ENCODE assay signal across 8 cellular contexts in genomic region chr12:132909030-132909368, GRCh38. TPM values are rescaled to one million over a fixed set of nuclear protein-coding genes. Genes with fewer than 3 reads are reported as not detected.
DNase-seq lines count a peak whose midpoint lies in the region; ATAC-seq and TF ChIP-seq lines count a peak whose summit lies in the region.

No MANE protein-coding gene starts in this region.

- CTCF ChIA-PET in CD4-positive, alpha-beta T cell (lab: Charles Lee) = no interaction called here

- 7 to 40% methylated on average over 8 to 22 of the region's 22 CpGs for WGBS in endodermal cell (ENCODE audit: insufficient coverage in 1 of 2, insufficient read length in 1 of 2), 2 experiments

- peaks cover 6% of the 10 kb centered on the region for H3K9me3 ChIP-seq in CD4-positive, alpha-beta T cell (ENCODE audit: control insufficient read depth, low read length)
- peaks cover 36% of the 10 kb centered on the region for H3K9me3 ChIP-seq in endodermal cell (ENCODE audit: control insufficient read depth, low read length)
- H3K9me3 ChIP-seq in neural progenitor cell (ENCODE audit: low read depth) = peaks cover 6% of the 10 kb centered on the region

- H3K4me1 Mint-ChIP-seq in CD4-positive, alpha-beta T cell (ENCODE audit: low read depth) = peaks cover 26% of the 10 kb centered on the region
- H3K4me1 Mint-ChIP-seq in endodermal cell = no peaks in the 10 kb centered on the region
- no peaks in the 10 kb centered on the region for H3K4me1 Mint-ChIP-seq in neural progenitor cell

- H3K36me3 Mint-ChIP-seq in CD4-positive, alpha-beta T cell (ENCODE audit: low read depth) = peaks cover 39% of the 10 kb centered on the region
- H3K36me3 Mint-ChIP-seq in endodermal cell (ENCODE audit: low read depth) = peaks cover 14% of the 10 kb centered on the region
- H3K36me3 Mint-ChIP-seq in neural progenitor cell = peaks cover 14% of the 10 kb centered on the region

- H3K4me3 ChIP-seq in LNCaP clone FGC (ENCODE audit: low read depth, low read length) = peak overlapping the region; percentile 71
- H3K4me3 ChIP-seq in endodermal cell (ENCODE audit: low read length) = peak overlapping the region; percentile 88
- peak overlapping the region; percentile 99 for H3K4me3 ChIP-seq in neural progenitor cell

- no peaks in the 10 kb centered on the region for H4K20me1 ChIP-seq in neural progenitor cell (ENCODE audit: low read depth)

- H3K27ac Mint-ChIP-seq in CD4-positive, alpha-beta T cell = peak overlapping the region; percentile 94
- H3K27ac Mint-ChIP-seq in endodermal cell (peak overlapping the region; percentile 94), neural progenitor cell (peak overlapping the region; percentile 72)

- DNase-seq in CD4-positive, alpha-beta T cell = no peak
- DNase-seq in LNCaP clone FGC (ENCODE audit: low read depth) = no peak
- DNase-seq in endodermal cell = no peak
- DNase-seq in neural progenitor cell (ENCODE audit: low spot score) = no peak
- no peak for DNase-seq in glomerular visceral epithelial cell (ENCODE audit: extremely low spot score)
- no peak for DNase-seq in NCI-H748 (lab: John Stamatoyannopoulos, UW; ENCODE audit: unreplicated experiment)
- no peak for DNase-seq in NAMALWA (ENCODE audit: low spot score)

- H3K36me3 ChIP-seq in endodermal cell (ENCODE audit: control insufficient read depth, insufficient read depth, low read length) = no peaks in the 10 kb centered on the region
- H3K36me3 ChIP-seq in neural progenitor cell = peaks cover 2% of the 10 kb centered on the region

- no peaks in the 10 kb centered on the region for H3K4me1 ChIP-seq in endodermal cell (ENCODE audit: control insufficient read depth, insufficient read depth, low read length)
- peaks cover 4% of the 10 kb centered on the region for H3K4me1 ChIP-seq in neural progenitor cell

- H3K9me3 Mint-ChIP-seq in CD4-positive, alpha-beta T cell = peaks cover 14% of the 10 kb centered on the region
- H3K9me3 Mint-ChIP-seq in endodermal cell = peaks cover 38% of the 10 kb centered on the region
- peaks cover 54% of the 10 kb centered on the region for H3K9me3 Mint-ChIP-seq in neural progenitor cell

- H3K79me2 ChIP-seq in neural progenitor cell (ENCODE audit: low read depth) = no peaks in the 10 kb centered on the region

- POLR2A ChIA-PET in CD4-positive, alpha-beta T cell (lab: Charles Lee) = interaction anchor here (0.8 to 2.1 kb wide), 14 partner anchors 10 to 221 kb away, joined by 3 to 24 read pairs (median 4); partner anchors contain the start of genes CHFR, GOLGA3, ZNF10 and ZNF26

- H3K27me3 Mint-ChIP-seq in CD4-positive, alpha-beta T cell = no peaks in the 10 kb centered on the region
- peaks cover 28% of the 10 kb centered on the region for H3K27me3 Mint-ChIP-seq in endodermal cell (ENCODE audit: insufficient read depth)
- H3K27me3 Mint-ChIP-seq in neural progenitor cell (ENCODE audit: insufficient read depth, low read depth) = peaks cover 2% of the 10 kb centered on the region

- peak overlapping the region; percentile 97 for H3K4me2 ChIP-seq in neural progenitor cell

- peaks cover 24% of the 10 kb centered on the region for H3F3A ChIP-seq in neural progenitor cell (ENCODE audit: low read depth)

- TF ChIP-seq CTCF in CD4-positive, alpha-beta T cell (IDR thresholded peaks at IDR 0.05) = no peak
- TF ChIP-seq CTCF in LNCaP clone FGC (IDR thresholded peaks at IDR 0.05; ENCODE audit: control insufficient read depth, extremely low read depth, insufficient read depth) (no peak), endodermal cell (conservative IDR thresholded peaks at IDR 0.05) (no peak), neural progenitor cell (IDR thresholded peaks at IDR 0.05) (no peak)

- H3K27ac ChIP-seq in CD4-positive, alpha-beta T cell (ENCODE audit: low read depth, low read length) = peak overlapping the region; percentile 78
- H3K27ac ChIP-seq in endodermal cell (ENCODE audit: low read depth, low read length) = peak overlapping the region; percentile 49
- peak overlapping the region; percentile 57 for H3K27ac ChIP-seq in neural progenitor cell

- no peaks in the 10 kb centered on the region for H3K27me3 ChIP-seq in CD4-positive, alpha-beta T cell (ENCODE audit: control insufficient read depth, insufficient read depth, low read length)
- H3K27me3 ChIP-seq in endodermal cell (ENCODE audit: control insufficient read depth, insufficient read depth, low read length, poor library complexity, severe bottlenecking) (no peaks in the 10 kb centered on the region), neural progenitor cell (peaks cover 37% of the 10 kb centered on the region)

- intact Hi-C loops in CD4-positive, alpha-beta T cell (cut with DNase I, micrococcal nuclease) = loop anchor here (2.0 to 5.0 kb wide), 2 partner anchors 172 to 197 kb away; partner anchors contain the start of genes PGAM5 (in 1 of the 2) and ZNF140 (in 1 of the 2)

- peak overlapping the region; percentile 96 for H3K4me3 Mint-ChIP-seq in CD4-positive, alpha-beta T cell
- H3K4me3 Mint-ChIP-seq in endodermal cell (peak overlapping the region; percentile 74), neural progenitor cell (peak overlapping the region; percentile 95)

- peak overlapping the region; percentile 100 for H2AFZ ChIP-seq in neural progenitor cell (replicated peaks)

- peak overlapping the region; percentile 34 for H3K9ac ChIP-seq in endodermal cell (ENCODE audit: extremely low read depth, low read length, poor library complexity, severe bottlenecking)
- peak overlapping the region; percentile 56 for H3K9ac ChIP-seq in neural progenitor cell

- no peak for ATAC-seq in CD4-positive, alpha-beta T cell (ENCODE audit: poor library complexity)
- ATAC-seq in HG02642 (IDR thresholded peaks at IDR 0.05; ENCODE audit: poor library complexity, unreplicated experiment) = no peak

RNA-seq across cellular contexts. Expression of gene CHFR, which starts 21.6 kb away (rescaled TPM):
- 10 to 100 TPM; 75.1 to 85.6 TPM for total RNA-seq in CD4-positive, alpha-beta T cell
- total RNA-seq in endodermal cell (10 to 100 TPM; 57.0 to 80.4 TPM), neural progenitor cell (ENCODE audit: low replicate concordance) (25.6 and 36.1 TPM in 2 replicates)
- 33.9 TPM for polyA plus RNA-seq in endodermal cell (2013, experiment 1 of 2)
- polyA plus RNA-seq in endodermal cell (2013, experiment 2 of 2) = 33.5 TPM

RNA-seq across cellular contexts. Expression of gene ZNF605, which starts 47.1 kb away (rescaled TPM):
- 1 to 10 TPM; 5.3 to 5.8 TPM for total RNA-seq in CD4-positive, alpha-beta T cell
- total RNA-seq in endodermal cell (10 to 100 TPM; 12.8 to 25.8 TPM), neural progenitor cell (ENCODE audit: low replicate concordance) (19.2 and 28.8 TPM in 2 replicates)
- 9.9 TPM for polyA plus RNA-seq in endodermal cell (2013, experiment 1 of 2)
- polyA plus RNA-seq in endodermal cell (2013, experiment 2 of 2) = 9.2 TPM
